8 cellular contexts compared by ENCODE assay signal in genomic region chr13:51070005-51070649, GRCh38. TPM values are rescaled to one million over a fixed set of nuclear protein-coding genes. Genes with fewer than 3 reads are reported as not detected.
DNase-seq lines count a peak whose midpoint lies in the region; ATAC-seq and TF ChIP-seq lines count a peak whose summit lies in the region.

No MANE protein-coding gene starts in this region.

- H3K36me3 Mint-ChIP-seq in brain, result no peaks in the 10 kb centered on the region

- peaks cover 4% of the 10 kb centered on the region for H3K27me3 Mint-ChIP-seq in brain

- peaks cover 10 to 15% (median 11%) of the 10 kb centered on the region in 5 experiments for H3K9me3 Mint-ChIP-seq in brain

- TF ChIP-seq CTCF in brain (conservative IDR thresholded peaks at IDR 0.05), result peak; percentile 96 to 97

- peak overlapping the region in 2 of 5 experiments; percentile 9 to 15 for H3K4me3 Mint-ChIP-seq in brain

- DNase-seq in 8988T (peak; percentile 44), NCI-H2107 (lab: John Stamatoyannopoulos, UW) (peak; percentile 84), UCSD-AML1 (lab: John Stamatoyannopoulos, UW; ENCODE audit: unreplicated experiment) (peak; percentile 82), iPS-NIHi7 (ENCODE audit: extremely low spot score) (peak; percentile 85)
- DNase-seq in stimulated activated CD4-positive, alpha-beta T cell treated with anti-CD3 and anti-CD28 coated beads, Interleukin-12 subunit alpha, Interleukin-12 subunit beta, amount 100 ng/mL, for 48 hours (ENCODE audit: low read depth in 2 of 3, low spot score in 1 of 3), result peak; percentile 65 to 75 (median 65)

- H3K4me1 Mint-ChIP-seq in brain, result peaks cover 52% of the 10 kb centered on the region

- H3K27ac Mint-ChIP-seq in brain, result peak overlapping the region; percentile 61 to 99 (median 84)

- ATAC-seq in GM18499 (IDR thresholded peaks at IDR 0.05; ENCODE audit: insufficient read depth, unreplicated experiment) (peak; percentile 72), HG03039 (IDR thresholded peaks at IDR 0.05; ENCODE audit: unreplicated experiment) (peak; percentile 66)

RNA-seq across cellular contexts. Expression of gene C13orf42, which starts 40.9 kb away (rescaled TPM):
- not detected for polyA plus RNA-seq in brain (ENCODE audit: insufficient read depth, low read depth, low replicate concordance)

Comparison
In these comparisons a context has a peak if more than half of its experiments do, and no peak if none do; other contexts are left out.
1. Peak in every context shown above with its lines: DNase-seq and ATAC-seq.